In genomic region chr4:127400736-127401346, GRCh38 we compare ENCODE assay signal across 9 cellular contexts.
DNase-seq lines count a peak whose midpoint lies in the region; ATAC-seq, FAIRE-seq and TF ChIP-seq lines count a peak whose summit lies in the region.
"Had no signal": no experiment of that assay in that cellular context is flagged by ENCODE, and none has a peak within 500 bp of the region (broad histone marks: within the 10 kb centered on the region; RNA-seq: fewer than 3 reads in every experiment).

No MANE protein-coding gene starts in this region.

- no peak overlapping the region for H3K27ac Mint-ChIP-seq in activated CD4-positive, alpha-beta memory T cell treated with anti-CD3 and anti-CD28 coated beads for 36 hours
- H3K27ac Mint-ChIP-seq in CD4-positive, alpha-beta memory T cell: no peak overlapping the region
- H3K27ac Mint-ChIP-seq: T-helper 1 cell treated with Interleukin-12 subunit alpha and Interleukin-12 subunit beta and Interleukin-4 antibody, amounts not matched to agents 30 μg/mL and 1 μg/mL, for 36 hours had no signal

- H3K27ac ChIP-seq in heart right ventricle (no peak overlapping the region), small intestine (ENCODE audit: low read depth in 1 of 2, low read length in 1 of 2) (no peak overlapping the region)
- no peak overlapping the region for H3K27ac ChIP-seq in CD4-positive, alpha-beta memory T cell (ENCODE audit: low read depth, low read length)

- H3K36me3 ChIP-seq in heart right ventricle (no peaks in the 10 kb centered on the region), small intestine (ENCODE audit: control insufficient read depth in 2 of 2, insufficient read depth in 2 of 2, low read length in 2 of 2) (no peaks in the 10 kb centered on the region)
- no peaks in the 10 kb centered on the region for H3K36me3 ChIP-seq in CD4-positive, alpha-beta memory T cell (ENCODE audit: insufficient read depth, low read length)

- 7 to 10% methylated on average over 1 of the region's 1 CpG for whole genome bisulfite sequencing in heart right ventricle, 2 donors
- WGBS in small intestine, 3 donors: 0 to 18% (median 3%) methylated on average over 1 of the region's 1 CpG

- POLR2A ChIA-PET in activated CD4-positive, alpha-beta memory T cell treated with anti-CD3 and anti-CD28 coated beads for 36 hours (lab: Charles Lee): no interaction called here
- POLR2A ChIA-PET in CD4-positive, alpha-beta memory T cell (lab: Charles Lee; ENCODE audit: partially characterized antibody): no interaction called here

- H3K4me1 ChIP-seq in heart right ventricle (no peaks in the 10 kb centered on the region), small intestine (ENCODE audit: control insufficient read depth in 2 of 2, insufficient read depth in 1 of 2, low read depth in 1 of 2, low read length in 1 of 2) (no peaks in the 10 kb centered on the region)
- H3K4me1 ChIP-seq in CD4-positive, alpha-beta memory T cell (ENCODE audit: insufficient read depth, low read length): no peaks in the 10 kb centered on the region

- H3K27me3 ChIP-seq in heart right ventricle (no peaks in the 10 kb centered on the region), small intestine (ENCODE audit: control insufficient read depth in 2 of 2, insufficient read depth in 2 of 2, low read length in 2 of 2) (no peaks in the 10 kb centered on the region)
- H3K27me3 ChIP-seq in CD4-positive, alpha-beta memory T cell (ENCODE audit: insufficient read depth, low read length): no peaks in the 10 kb centered on the region

- H3K36me3 Mint-ChIP-seq in activated CD4-positive, alpha-beta memory T cell treated with anti-CD3 and anti-CD28 coated beads for 36 hours: no peaks in the 10 kb centered on the region
- H3K36me3 Mint-ChIP-seq in CD4-positive, alpha-beta memory T cell: no peaks in the 10 kb centered on the region

- no peaks in the 10 kb centered on the region for H3K9me3 ChIP-seq in heart right ventricle
- H3K9me3 ChIP-seq in small intestine (ENCODE audit: control insufficient read depth, low read depth): no peaks in the 10 kb centered on the region
- H3K9me3 ChIP-seq in CD4-positive, alpha-beta memory T cell (ENCODE audit: control insufficient read depth in 1 of 2, low read length in 2 of 2): no peaks in the 10 kb centered on the region

- CTCF ChIA-PET in activated CD4-positive, alpha-beta memory T cell treated with anti-CD3 and anti-CD28 coated beads for 36 hours (lab: Charles Lee): interaction anchor here (0.5 to 1.3 kb wide), 3 partner anchors 8 to 1176 kb away, joined by 3 to 4 read pairs (median 3); no protein-coding TSS in a partner anchor
- CTCF ChIA-PET in CD4-positive, alpha-beta memory T cell (lab: Charles Lee; ENCODE audit: partially characterized antibody): no interaction called here

- FAIRE-seq in GM12892 (lab: Jason Lieb, UNC) (peak; percentile 48), small intestine (lab: Jason Lieb, UNC) (no peak)

- TF ChIP-seq CTCF in AG10803 (conservative IDR thresholded peaks at IDR 0.05; ENCODE audit: low read length) (peak; percentile 98), heart right ventricle (IDR thresholded peaks at IDR 0.05) (peak; percentile 38 to 78 (median 68))

- DNase-seq in AG10803 (ENCODE audit: low read depth): peak; percentile 84
- no peak for DNase-seq in GM12892 (ENCODE audit: insufficient read length)
- peak; percentile 76 for DNase-seq in NAMALWA (ENCODE audit: low spot score)
- peak; percentile 61 for DNase-seq in activated CD4-positive, alpha-beta memory T cell treated with anti-CD3 and anti-CD28 coated beads for 36 hours
- peak; percentile 25 to 47 for DNase-seq in heart right ventricle
- DNase-seq in small intestine: peak; percentile 40
- no peak for DNase-seq in CD4-positive, alpha-beta memory T cell

- H3K27me3 Mint-ChIP-seq in activated CD4-positive, alpha-beta memory T cell treated with anti-CD3 and anti-CD28 coated beads for 36 hours: peaks cover 2% of the 10 kb centered on the region
- no peaks in the 10 kb centered on the region for H3K27me3 Mint-ChIP-seq in CD4-positive, alpha-beta memory T cell

- intact Hi-C loops in activated CD4-positive, alpha-beta memory T cell treated with anti-CD3 and anti-CD28 coated beads for 36 hours (cut with micrococcal nuclease): no loop called here
- intact Hi-C loops in heart right ventricle (cut with DNase I): no loop called here
- intact Hi-C loops in CD4-positive, alpha-beta memory T cell (cut with micrococcal nuclease): no loop called here

- ATAC-seq in HG02642 (IDR thresholded peaks at IDR 0.05; ENCODE audit: poor library complexity, unreplicated experiment) (peak; percentile 70), heart right ventricle (peak in 2 of 8 donors; percentile 41 to 53)

- no peak for TF ChIP-seq POLR2A in GM12892 (IDR thresholded peaks at IDR 0.05; ENCODE audit: low read depth, low read length)

- H3K4me1 Mint-ChIP-seq in activated CD4-positive, alpha-beta memory T cell treated with anti-CD3 and anti-CD28 coated beads for 36 hours (ENCODE audit: low read depth): no peaks in the 10 kb centered on the region
- H3K4me1 Mint-ChIP-seq in CD4-positive, alpha-beta memory T cell: no peaks in the 10 kb centered on the region

- H3K4me3 Mint-ChIP-seq in activated CD4-positive, alpha-beta memory T cell treated with anti-CD3 and anti-CD28 coated beads for 36 hours: no peak overlapping the region
- H3K4me3 Mint-ChIP-seq in CD4-positive, alpha-beta memory T cell: no peak overlapping the region
- H3K4me3 Mint-ChIP-seq: T-helper 1 cell treated with Interleukin-12 subunit alpha and Interleukin-12 subunit beta and Interleukin-4 antibody, amounts not matched to agents 30 μg/mL and 1 μg/mL, for 36 hours had no signal

- no peak overlapping the region for H3K4me3 ChIP-seq in AG10803 (ENCODE audit: low read length)
- no peak overlapping the region for H3K4me3 ChIP-seq in heart right ventricle
- no peak overlapping the region for H3K4me3 ChIP-seq in small intestine (ENCODE audit: low read depth in 1 of 2, low read length in 2 of 2)
- H3K4me3 ChIP-seq in CD4-positive, alpha-beta memory T cell (ENCODE audit: low read length in 2 of 2): no peak overlapping the region

- no peaks in the 10 kb centered on the region for H3K9me3 Mint-ChIP-seq in activated CD4-positive, alpha-beta memory T cell treated with anti-CD3 and anti-CD28 coated beads for 36 hours
- H3K9me3 Mint-ChIP-seq in CD4-positive, alpha-beta memory T cell: peaks cover 0 to 4% (median under 1%) of the 10 kb centered on the region in 8 donors
- H3K9me3 Mint-ChIP-seq: T-helper 1 cell treated with Interleukin-12 subunit alpha and Interleukin-12 subunit beta and Interleukin-4 antibody, amounts not matched to agents 30 μg/mL and 1 μg/mL, for 36 hours had no signal

Comparison
In these comparisons a context has a peak if more than half of its experiments do, and no peak if none do; other contexts are left out.
1. DNase-seq: peak in AG10803 (single experiment), NAMALWA (single experiment), activated CD4-positive, alpha-beta memory T cell treated with anti-CD3 and anti-CD28 coated beads for 36 hours (single experiment), heart right ventricle (2 of 2) and small intestine (single experiment); none in GM12892 (single experiment) and CD4-positive, alpha-beta memory T cell (0 of 5).